29 cellular contexts compared by ENCODE assay signal in the genomic region with DNA sequence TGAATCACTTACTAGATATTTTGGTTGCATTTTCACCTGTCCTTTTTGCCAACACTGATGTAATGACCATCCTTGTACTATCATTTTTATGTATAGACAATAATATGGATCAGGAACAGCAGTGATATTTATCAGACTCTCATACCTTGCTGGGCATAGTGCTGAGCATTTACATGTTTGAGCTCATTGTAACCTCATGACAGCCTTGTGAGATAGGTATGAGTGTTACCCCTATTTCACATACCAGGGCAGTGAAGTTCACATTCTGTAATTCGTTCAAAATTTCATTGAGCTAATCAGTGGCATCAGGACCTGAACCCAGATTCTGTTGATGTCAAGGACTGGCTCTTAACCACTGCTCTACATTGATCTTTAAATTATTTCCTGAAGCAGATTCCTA.
DNase-seq lines count a peak whose midpoint lies in the region; ATAC-seq and TF ChIP-seq lines count a peak whose summit lies in the region.
"Had no signal": no experiment of that assay in that cellular context is flagged by ENCODE, and none has a peak within 500 bp of the region (broad histone marks: within the 10 kb centered on the region; RNA-seq: fewer than 3 reads in every experiment).

No MANE protein-coding gene starts in this region.

- H3K79me2 ChIP-seq in mammary epithelial cell (ENCODE audit: insufficient read depth, low read length), result no peaks in the 10 kb centered on the region
- H3K79me2 ChIP-seq in GM23338 (replicated peaks; ENCODE audit: insufficient read depth), result no peaks in the 10 kb centered on the region

- H3K27ac ChIP-seq in mammary epithelial cell (ENCODE audit: insufficient read depth, low read depth, low read length) (no peak overlapping the region), breast epithelium (no peak overlapping the region), Panc1 (ENCODE audit: low read length) (peak overlapping the region; percentile 67; the same call in 1 of the 2 replicates), GM23338 (ENCODE audit: low read depth) (no peak overlapping the region)
- H3K27ac ChIP-seq: 22Rv1, PC-9, SJSA1 had no signal

- H3K27me3 Mint-ChIP-seq in GM23338 (ENCODE audit: insufficient read depth, low read depth, poor library complexity), result peaks cover 7% of the 10 kb centered on the region
- H3K27me3 Mint-ChIP-seq: B cell had no signal

- no peak for TF ChIP-seq POLR2A in breast epithelium (IDR thresholded peaks at IDR 0.05)

- dilution Hi-C loops in mammary epithelial cell (cut with HindIII; ENCODE audit: low sequenced_read_pairs), result no loop called here

- in situ Hi-C loops in mammary epithelial cell (cut with MboI; ENCODE audit: low sequenced_read_pairs in 2 of 2) (no loop called here), Panc1 (cut with HindIII; ENCODE audit: low pct_unique_long_range_greater_than_20kb, low sequenced_read_pairs) (no loop called here)

- intact Hi-C loops in mammary epithelial cell (cut with micrococcal nuclease), result no loop called here
- intact Hi-C loops in breast epithelium (cut with DNase I; ENCODE audit: low total_unique reads), result no loop called here
- intact Hi-C loops in Panc1 (cut with micrococcal nuclease; ENCODE audit: unreplicated experiment), result no loop called here

- no peaks in the 10 kb centered on the region for H4K20me1 ChIP-seq in mammary epithelial cell (ENCODE audit: insufficient read depth, low read length)
- no peaks in the 10 kb centered on the region for H4K20me1 ChIP-seq in GM23338 (replicated peaks; ENCODE audit: insufficient read depth)

- POLR2A ChIA-PET in Panc1 (lab: Charles Lee), result no interaction called here

- no peaks in the 10 kb centered on the region for H3K4me1 ChIP-seq in mammary epithelial cell (ENCODE audit: insufficient read depth, low read length)
- peaks cover 3 to 4% of the 10 kb centered on the region in 2 donors for H3K4me1 ChIP-seq in breast epithelium
- peaks cover 14% of the 10 kb centered on the region for H3K4me1 ChIP-seq in Panc1 (ENCODE audit: control insufficient read depth, insufficient read depth, low read length)
- H3K4me1 ChIP-seq in GM23338 (ENCODE audit: insufficient read depth), result 0 out of 2 replicates have a peak, but pooled peaks cover 3% of the 10 kb centered on the region

- peaks cover 4% of the 10 kb centered on the region; the same call in 2 of the 3 replicates for H3K4me1 Mint-ChIP-seq in GM23338

- peak; percentile 32 to 46 for ATAC-seq in activated CD4-positive, CD25-positive, alpha-beta regulatory T cell treated with anti-CD3 and anti-CD28 coated beads, Interleukin-2, amount 50 U/mL, for 24 hours
- ATAC-seq in Panc1 (no peak), GM23338 (no peak), HG02610 (IDR thresholded peaks at IDR 0.05; ENCODE audit: unreplicated experiment) (no peak)
- ATAC-seq: HCT116, HepG2, K562 had no signal

- no peaks in the 10 kb centered on the region for H3K9me3 ChIP-seq in mammary epithelial cell (replicated peaks; ENCODE audit: insufficient read depth, low read length)
- no peaks in the 10 kb centered on the region for H3K9me3 ChIP-seq in breast epithelium
- no peaks in the 10 kb centered on the region for H3K9me3 ChIP-seq in Panc1 (ENCODE audit: control insufficient read depth, insufficient read depth, low read depth, low read length)
- H3K9me3 ChIP-seq: MG63, SJSA1 had no signal

- H3F3A ChIP-seq in GM23338 (replicated peaks; ENCODE audit: low read depth), result no peaks in the 10 kb centered on the region

- H3K36me3 Mint-ChIP-seq in GM23338 (ENCODE audit: low read depth), result peaks cover 5% of the 10 kb centered on the region; the same call in 1 of the 3 replicates

- no peaks in the 10 kb centered on the region for H3K27me3 ChIP-seq in mammary epithelial cell (ENCODE audit: insufficient read depth, low read length)
- H3K27me3 ChIP-seq in breast epithelium, result no peaks in the 10 kb centered on the region
- H3K27me3 ChIP-seq in Panc1 (ENCODE audit: control insufficient read depth, insufficient read depth, low read length), result no peaks in the 10 kb centered on the region
- no peaks in the 10 kb centered on the region for H3K27me3 ChIP-seq in GM23338 (ENCODE audit: insufficient read depth)
- H3K27me3 ChIP-seq: MG63, SJSA1 had no signal

- no peak overlapping the region for H3K4me3 Mint-ChIP-seq in GM23338
- H3K4me3 Mint-ChIP-seq: B cell had no signal

- H3K9me3 Mint-ChIP-seq in GM23338, result peaks cover 6% of the 10 kb centered on the region; the same call in 2 of the 3 replicates

- H3K9me2 ChIP-seq in GM23338 (ENCODE audit: insufficient read depth), result no peaks in the 10 kb centered on the region

- BruUV-seq in mammary epithelial cell (replicated peaks; lab: Mats Ljungman, UMichigan), result no TSS peak
- BruUV-seq in Panc1 (replicated peaks; lab: Mats Ljungman, UMichigan), result no TSS peak

- no CpG with 5 or more reads among the region's 1 CpG for WGBS in mammary epithelial cell (ENCODE audit: low coverage, missing lambda C conversion rate)

- TF ChIP-seq CTCF in mammary epithelial cell (conservative IDR thresholded peaks at IDR 0.05 in 1 of 2, IDR thresholded peaks at IDR 0.05 in 1 of 2; ENCODE audit: extremely low read depth in 1 of 2, insufficient read depth in 1 of 2, low read depth in 1 of 2, low read length in 2 of 2) (no peak), breast epithelium (IDR thresholded peaks at IDR 0.05) (no peak), Panc1 (IDR thresholded peaks at IDR 0.05) (no peak), GM23338 (conservative IDR thresholded peaks at IDR 0.05; ENCODE audit: low read depth in 2 of 2) (no peak)

- DNase-seq in activated CD4-positive, CD25-positive, alpha-beta regulatory T cell (lab: John Stamatoyannopoulos, UW), result no peak
- DNase-seq in mammary epithelial cell, result peak; percentile 32
- no peak for DNase-seq in breast epithelium (ENCODE audit: low spot score in 2 of 2)
- DNase-seq in Panc1 (ENCODE audit: low read depth, low spot score), result no peak
- peak; percentile 11 for DNase-seq in kidney tubule cell (ENCODE audit: low spot score)
- no peak for DNase-seq in GM23338 (ENCODE audit: low spot score)
- DNase-seq: Calu3; DMS153; DND-41; Kasumi-1; MG63; NCI-H1105 treated with DMSO at 0.1 percent for 48 hours; NCI-H146; NCI-H1930; NCI-H446 treated with DMSO at 0.1 percent for 48 hours; NCI-H526; NCI-H82; NK-92 treated with Interleukin-12 subunit alpha and Interleukin-12 subunit beta, amount 100 ng/mL, for 24 hours; PC-9; Right ventricle myocardium superior; RPMI8226 had no signal

- H3K36me3 ChIP-seq in mammary epithelial cell (ENCODE audit: insufficient read depth, low read length) (no peaks in the 10 kb centered on the region), breast epithelium (no peaks in the 10 kb centered on the region), Panc1 (ENCODE audit: control insufficient read depth, insufficient read depth, low read length) (no peaks in the 10 kb centered on the region), GM23338 (ENCODE audit: insufficient read depth) (no peaks in the 10 kb centered on the region)
- H3K36me3 ChIP-seq: MG63, SJSA1 had no signal

- no peak overlapping the region for H3K27ac Mint-ChIP-seq in GM23338
- H3K27ac Mint-ChIP-seq: B cell had no signal

- H3K4me2 ChIP-seq in mammary epithelial cell (ENCODE audit: insufficient read depth, low read depth, low read length), result no peak overlapping the region
- no peak overlapping the region for H3K4me2 ChIP-seq in GM23338
- H3K4me2 ChIP-seq: PC-9 had no signal

- H2AFZ ChIP-seq in mammary epithelial cell (ENCODE audit: low read depth, low read length), result no peak overlapping the region
- no peak overlapping the region for H2AFZ ChIP-seq in GM23338
- H2AFZ ChIP-seq: PC-9 had no signal

- no peak overlapping the region for H3K9ac ChIP-seq in mammary epithelial cell (ENCODE audit: insufficient read depth, low read length)

- no peak overlapping the region for H3K4me3 ChIP-seq in mammary epithelial cell (replicated peaks in 1 of 3; ENCODE audit: insufficient read depth in 1 of 3, low read depth in 2 of 3, low read length in 3 of 3)
- H3K4me3 ChIP-seq in breast epithelium, result no peak overlapping the region
- H3K4me3 ChIP-seq in Panc1 (ENCODE audit: low read depth in 2 of 2, low read length in 2 of 2), result no peak overlapping the region
- H3K4me3 ChIP-seq in GM23338, result no peak overlapping the region
- H3K4me3 ChIP-seq: K562, MG63, PC-9, SJSA1 had no signal

- CTCF ChIA-PET in mammary epithelial cell (lab: Charles Lee; ENCODE audit: low non-redundant PET) (no interaction called here), Panc1 (lab: Charles Lee) (no interaction called here)

TF ChIP-seq in GM23338, 12 proteins besides CTCF, POLR2A, EP300 and RAD21 (continues in another document):
- no peak for TF ChIP-seq ZNF114 (CRISPR knock-in tag; IDR thresholded peaks at IDR 0.05)
- TF ChIP-seq CREB1 (CRISPR knock-in tag; IDR thresholded peaks at IDR 0.05; ENCODE audit: low read depth), result no peak
- TF ChIP-seq POLR2AphosphoS5 (IDR thresholded peaks at IDR 0.05; ENCODE audit: low read depth), result no peak
- TF ChIP-seq STAT1 (IDR thresholded peaks at IDR 0.05; ENCODE audit: unreplicated experiment), result no peak
- no peak for TF ChIP-seq JUNB (IDR thresholded peaks at IDR 0.05; ENCODE audit: unreplicated experiment)
- no peak for TF ChIP-seq EZH2phosphoT487 (IDR thresholded peaks at IDR 0.05; ENCODE audit: unreplicated experiment)
- TF ChIP-seq EZH2 (IDR thresholded peaks at IDR 0.05; ENCODE audit: low read depth, unreplicated experiment), result no peak
- no peak for TF ChIP-seq ZNF331 (CRISPR knock-in tag; IDR thresholded peaks at IDR 0.05; ENCODE audit: low read depth)
- TF ChIP-seq, protein P1, sequence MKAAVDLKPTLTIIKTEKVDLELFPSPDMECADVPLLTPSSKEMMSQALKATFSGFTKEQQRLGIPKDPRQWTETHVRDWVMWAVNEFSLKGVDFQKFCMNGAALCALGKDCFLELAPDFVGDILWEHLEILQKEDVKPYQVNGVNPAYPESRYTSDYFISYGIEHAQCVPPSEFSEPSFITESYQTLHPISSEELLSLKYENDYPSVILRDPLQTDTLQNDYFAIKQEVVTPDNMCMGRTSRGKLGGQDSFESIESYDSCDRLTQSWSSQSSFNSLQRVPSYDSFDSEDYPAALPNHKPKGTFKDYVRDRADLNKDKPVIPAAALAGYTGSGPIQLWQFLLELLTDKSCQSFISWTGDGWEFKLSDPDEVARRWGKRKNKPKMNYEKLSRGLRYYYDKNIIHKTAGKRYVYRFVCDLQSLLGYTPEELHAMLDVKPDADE (IDR thresholded peaks at IDR 0.05), result no peak

Comparison
In these comparisons a context has a peak if more than half of its experiments do, and no peak if none do; other contexts are left out.
1. DNase-seq: peak in mammary epithelial cell (single experiment) and kidney tubule cell (single experiment); none in activated CD4-positive, CD25-positive, alpha-beta regulatory T cell (0 of 4), breast epithelium (0 of 2), Panc1 (single experiment) and GM23338 (single experiment).
2. ATAC-seq: peak in activated CD4-positive, CD25-positive, alpha-beta regulatory T cell treated with anti-CD3 and anti-CD28 coated beads, Interleukin-2, amount 50 U/mL, for 24 hours (2 of 2); none in Panc1 (single experiment), GM23338 (single experiment) and HG02610 (single experiment).